In the genomic region with DNA sequence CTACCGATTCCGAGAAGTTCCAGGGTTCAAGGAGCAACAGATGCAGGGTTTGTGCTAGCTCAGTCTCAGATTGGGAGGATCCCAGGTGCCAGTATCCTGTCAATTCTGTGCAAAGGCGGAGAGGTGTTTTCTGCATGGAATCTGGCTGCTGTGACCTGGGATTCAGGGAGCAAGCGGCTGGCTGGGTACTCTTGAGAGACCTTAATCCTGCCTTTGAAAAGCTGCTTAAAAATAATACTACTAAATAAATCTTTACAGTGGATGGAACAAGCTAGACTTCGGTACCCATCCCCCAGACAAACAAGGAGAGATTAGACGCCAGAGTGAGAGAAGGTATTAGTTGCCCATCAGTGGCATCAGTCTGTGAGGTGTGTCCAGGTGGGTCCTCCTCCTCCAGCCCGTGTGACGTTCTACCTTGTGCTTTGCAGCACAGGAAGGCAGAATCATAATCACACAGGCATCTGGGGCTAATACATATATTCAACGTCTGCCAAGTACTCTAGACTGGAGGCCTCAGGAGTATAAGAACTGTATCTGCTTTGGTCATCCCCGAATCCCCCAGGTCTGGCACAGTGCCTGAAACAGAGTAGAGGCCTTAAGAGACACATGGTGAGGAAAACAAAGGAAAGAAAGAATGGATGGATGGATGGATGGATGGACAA, we compare ENCODE assay signal across 17 cellular contexts.
"Had no signal": no experiment of that assay in that cellular context is flagged by ENCODE, and none has a peak within 500 bp of the region (broad histone marks: within the 10 kb centered on the region; RNA-seq: fewer than 3 reads in every experiment).

No MANE protein-coding gene starts in this region.

- H3K27ac ChIP-seq: parathyroid adenoma, prostate gland, right lobe of liver, tibial nerve, upper lobe of right lung, vagina had no signal

- H3K9me3 ChIP-seq: prostate gland, right lobe of liver, tibial nerve, upper lobe of right lung, vagina had no signal

- DNase-seq: effector CD4-positive, alpha-beta T cell; endodermal cell; erythroblast; foreskin melanocyte; hippocampal formation; kidney glomerular epithelial cell; mesendoderm; naive B cell; occipital lobe; right lobe of liver; stimulated activated CD4-positive, alpha-beta T cell treated with anti-CD3 and anti-CD28 coated beads, Interleukin-4, amount 100 ng/mL, for 1 hour; upper lobe of right lung had no signal

- H3K36me3 ChIP-seq: prostate gland, right lobe of liver, tibial nerve, upper lobe of right lung, vagina had no signal

- H3K4me3 ChIP-seq: prostate gland, right lobe of liver, tibial nerve, upper lobe of right lung, vagina had no signal

- ATAC-seq: right lobe of liver; stimulated activated memory B cell treated with anti-CD40 and anti-IgM and Interleukin-4, amounts not matched to agents 10 μg/mL and 1 μg/mL and 100 μg/mL, for 72 hours; upper lobe of right lung had no signal

- H3K4me1 ChIP-seq: parathyroid adenoma, prostate gland, right lobe of liver, tibial nerve, upper lobe of right lung, vagina had no signal

- H3K27me3 ChIP-seq: tibial nerve, upper lobe of right lung, vagina had no signal
